ENCODE assay signal across 22 cellular contexts in the genomic region with DNA sequence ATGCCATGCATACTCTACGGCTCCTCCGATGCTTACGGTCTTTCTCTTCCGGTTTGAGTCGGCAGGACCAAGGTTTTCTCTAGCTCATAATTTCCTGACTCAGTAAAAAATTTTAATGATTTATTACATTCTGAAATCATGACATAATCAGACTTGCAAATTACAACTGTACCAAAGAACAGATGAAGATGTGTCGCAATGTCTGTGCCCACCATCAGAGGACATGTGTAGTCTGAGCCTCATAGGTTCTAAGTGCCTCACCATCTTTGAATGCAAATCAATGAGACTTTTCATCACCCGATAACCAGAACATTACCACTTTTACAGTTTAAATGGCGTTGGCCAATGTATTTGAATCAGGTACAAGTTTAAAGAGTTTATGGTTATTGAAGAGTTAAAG.
DNase-seq lines count a peak whose midpoint lies in the region; ATAC-seq, FAIRE-seq and TF ChIP-seq lines count a peak whose summit lies in the region.
"Had no signal": no experiment of that assay in that cellular context is flagged by ENCODE, and none has a peak within 500 bp of the region (broad histone marks: within the 10 kb centered on the region; RNA-seq: fewer than 3 reads in every experiment).

No MANE protein-coding gene starts in this region.

- ATAC-seq in HepG2 (no peak), right lobe of liver (no peak)
- no peak for ATAC-seq in naive thymus-derived CD4-positive, alpha-beta T cell
- ATAC-seq: A549; CD8-positive, alpha-beta T cell; GM12878 had no signal

- H3K36me3 ChIP-seq in HepG2 (replicated peaks in 1 of 2; ENCODE audit: control insufficient read depth in 1 of 2, insufficient read depth in 2 of 2, low read length in 2 of 2) (no peaks in the 10 kb centered on the region), right lobe of liver (no peaks in the 10 kb centered on the region), H1 (ENCODE audit: control insufficient read depth in 2 of 4, insufficient read depth in 4 of 4, low read length in 3 of 4) (no peaks in the 10 kb centered on the region)
- no peaks in the 10 kb centered on the region for H3K36me3 ChIP-seq in naive thymus-derived CD4-positive, alpha-beta T cell (ENCODE audit: control insufficient read depth in 2 of 3, insufficient read depth in 3 of 3, low read length in 3 of 3)
- H3K36me3 ChIP-seq: BLaER1 treated with 17β-estradiol and CSF1 and Interleukin-3, amounts not matched to agents 10 nM and 100 nM had no signal

- TF ChIP-seq CTCF in HepG2 (CRISPR knock-in tag; IDR thresholded peaks at IDR 0.05) (no peak), right lobe of liver (IDR thresholded peaks at IDR 0.05) (no peak), NB4 (IDR thresholded peaks at IDR 0.05; ENCODE audit: low read depth, low read length) (no peak), H1 (IDR thresholded peaks at IDR 0.05; ENCODE audit: control extremely low read depth in 1 of 3, insufficient read depth in 1 of 3, low read depth in 1 of 3, low read length in 3 of 3) (no peak)

- H3K4me2 ChIP-seq in HepG2 (ENCODE audit: low read depth, low read length), result no peak overlapping the region
- H3K4me2 ChIP-seq in H1 (ENCODE audit: insufficient read depth in 1 of 2, low read depth in 2 of 2, low read length in 2 of 2), result no peak overlapping the region
- H3K4me2 ChIP-seq: A549; BLaER1 treated with 17β-estradiol and CSF1 and Interleukin-3, amounts not matched to agents 10 nM and 100 nM had no signal

- H3K14ac ChIP-seq in H1 (ENCODE audit: insufficient read length), result no peak overlapping the region

- no peak overlapping the region for H3K56ac ChIP-seq in H1 (replicated peaks; ENCODE audit: insufficient read length, low read depth, low read length)

- 60% methylated on average over 8 of the region's 8 CpGs for WGBS in HepG2 (ENCODE audit: low lambda C conversion rate)
- 89% methylated on average over 8 of the region's 8 CpGs for whole genome bisulfite sequencing in right lobe of liver (ENCODE audit: insufficient coverage, low coverage, low lambda C conversion rate, missing lambda C conversion rate)
- 92% methylated on average over 8 of the region's 8 CpGs; no CpG with 5 or more reads in 1 of the 2 experiments for WGBS in H1 (ENCODE audit: extremely low coverage in 1 of 2, insufficient coverage in 1 of 2, insufficient read length in 1 of 2, insufficient replicate concordance in 2 of 2, low coverage in 1 of 2, low lambda C conversion rate in 2 of 2, missing lambda C conversion rate in 1 of 2), 2 experiments

- no peak overlapping the region for H4K8ac ChIP-seq in H1 (ENCODE audit: extremely low read depth, insufficient read depth, low read length)

- no peak overlapping the region for H4K91ac ChIP-seq in H1 (replicated peaks; ENCODE audit: insufficient read length, low read length)

- H4K5ac ChIP-seq in H1 (ENCODE audit: insufficient read length, low read depth, low read length), result no peak overlapping the region

- no peak overlapping the region for H3K4me3 Mint-ChIP-seq in naive thymus-derived CD4-positive, alpha-beta T cell
- H3K4me3 Mint-ChIP-seq: B cell; CD4-positive, alpha-beta T cell; CD8-positive, alpha-beta T cell had no signal

- DNase-seq in HepG2 (ENCODE audit: low spot score), result no peak
- DNase-seq in right lobe of liver, result no peak
- DNase-seq in NB4 (ENCODE audit: low read depth), result peak; percentile 7
- DNase-seq in H1 (ENCODE audit: low read depth in 1 of 2, low spot score in 2 of 2), result no peak
- no peak for DNase-seq in G401 (ENCODE audit: low spot score)
- no peak for DNase-seq in naive thymus-derived CD4-positive, alpha-beta T cell
- DNase-seq: AML-193; Caco-2; Calu3; CD4-positive, alpha-beta T cell; CD8-positive, alpha-beta T cell; DMS79 treated with DMSO at 0.1 percent for 48 hours; GDM1 had no signal

- no peak overlapping the region for H2BK20ac ChIP-seq in H1 (ENCODE audit: low read length)

- no peak overlapping the region for H3K23ac ChIP-seq in H1 (ENCODE audit: insufficient read length)

- BruUV-seq in HepG2 (replicated peaks; lab: Mats Ljungman, UMichigan), result no TSS peak

- CTCF ChIA-PET in HepG2 (lab: Yijun Ruan, JAX; ENCODE audit: low intra/inter-chr PET ratio, low total read pairs) (no interaction called here), H1 (lab: Charles Lee; ENCODE audit: partially characterized antibody) (interaction anchor here (0.6 to 0.9 kb wide), 5 partner anchors 38 to 434 kb away, joined by 3 to 5 read pairs (median 3); no protein-coding TSS in a partner anchor)
- CTCF ChIA-PET in naive thymus-derived CD4-positive, alpha-beta T cell (lab: Charles Lee), result no interaction called here

- intact Hi-C loops in HepG2 (cut with micrococcal nuclease; ENCODE audit: unreplicated experiment) (no loop called here), right lobe of liver (cut with DNase I) (no loop called here)
- intact Hi-C loops in naive thymus-derived CD4-positive, alpha-beta T cell (cut with micrococcal nuclease), result no loop called here

- H3K4me1 ChIP-seq in HepG2 (ENCODE audit: insufficient read depth, low read length) (no peaks in the 10 kb centered on the region), right lobe of liver (no peaks in the 10 kb centered on the region), H1 (replicated peaks in 1 of 4; ENCODE audit: control insufficient read depth in 3 of 4, insufficient read depth in 4 of 4, low read length in 3 of 4) (no peaks in the 10 kb centered on the region)
- H3K4me1 ChIP-seq in naive thymus-derived CD4-positive, alpha-beta T cell (ENCODE audit: control insufficient read depth in 2 of 2, insufficient read depth in 2 of 2, low read length in 2 of 2), result no peaks in the 10 kb centered on the region
- H3K4me1 ChIP-seq: A549; BLaER1 treated with 17β-estradiol and CSF1 and Interleukin-3, amounts not matched to agents 10 nM and 100 nM; Caco-2 had no signal

- TF ChIP-seq POLR2A in HepG2 (IDR thresholded peaks at IDR 0.05; ENCODE audit: insufficient read depth in 1 of 2, low read depth in 2 of 2, low read length in 2 of 2) (no peak), right lobe of liver (IDR thresholded peaks at IDR 0.05) (no peak), NB4 (IDR thresholded peaks at IDR 0.05; ENCODE audit: extremely low read depth, insufficient read length) (no peak), H1 (IDR thresholded peaks at IDR 0.05; ENCODE audit: control extremely low read depth in 1 of 2, low read depth in 2 of 2, low read length in 2 of 2) (no peak)

- no peak for FAIRE-seq in HepG2 (lab: Jason Lieb, UNC)
- FAIRE-seq in H1 (lab: Jason Lieb, UNC), result no peak
- FAIRE-seq: A549, D721Med, GM12878, GM12892, GM18507 had no signal

- H3K9me3 Mint-ChIP-seq in naive thymus-derived CD4-positive, alpha-beta T cell, result no peaks in the 10 kb centered on the region
- H3K9me3 Mint-ChIP-seq: CD4-positive, alpha-beta T cell; CD8-positive, alpha-beta T cell had no signal

- TF ChIP-seq RAD21 in HepG2 (CRISPR knock-in tag; IDR thresholded peaks at IDR 0.05) (no peak), H1 (IDR thresholded peaks at IDR 0.05 in 1 of 2, conservative IDR thresholded peaks at IDR 0.05 in 1 of 2; ENCODE audit: low read depth in 2 of 2, low read length in 2 of 2) (no peak)

- in situ Hi-C loops in HepG2 (cut with HindIII; ENCODE audit: extremely low pct_ligation_motif_present, low pct_unique_long_range_greater_than_20kb), result loop anchor here (25.0 kb wide), 1 partner anchor 361 kb away; a partner anchor contains a TSS
- in situ Hi-C loops in G401 (cut with HindIII; ENCODE audit: low sequenced_read_pairs), result no loop called here

- TF ChIP-seq EP300 in HepG2 (IDR thresholded peaks at IDR 0.05; ENCODE audit: low read depth in 2 of 2, low read length in 2 of 2), result no peak
- no peak for TF ChIP-seq EP300 in HepG2 (CRISPR knock-in tag; IDR thresholded peaks at IDR 0.05; ENCODE audit: borderline replicate concordance)
- TF ChIP-seq EP300 in H1 (IDR thresholded peaks at IDR 0.05; ENCODE audit: borderline replicate concordance in 1 of 2, low read depth in 2 of 2, low read length in 2 of 2), result no peak

- H3K4ac ChIP-seq in H1 (replicated peaks; ENCODE audit: insufficient read length, low read depth, low read length), result no peak overlapping the region

- H2BK5ac ChIP-seq in H1 (ENCODE audit: low read depth, low read length), result no peak overlapping the region

- POLR2A ChIA-PET in HepG2 (lab: Yijun Ruan, JAX), result no interaction called here
- POLR2A ChIA-PET in H1 (lab: Charles Lee; ENCODE audit: partially characterized antibody), result no interaction called here
- POLR2A ChIA-PET in naive thymus-derived CD4-positive, alpha-beta T cell (lab: Charles Lee), result no interaction called here

- no peaks in the 10 kb centered on the region for H3K9me3 ChIP-seq in HepG2 (ENCODE audit: low read length)
- no peaks in the 10 kb centered on the region for H3K9me3 ChIP-seq in right lobe of liver
- no peaks in the 10 kb centered on the region for H3K9me3 ChIP-seq in H1 (ENCODE audit: insufficient read depth in 2 of 2, low read depth in 1 of 2, low read length in 1 of 2)
- no peaks in the 10 kb centered on the region for H3K9me3 ChIP-seq in naive thymus-derived CD4-positive, alpha-beta T cell (ENCODE audit: control insufficient read depth in 2 of 3, low read length in 3 of 3)
- H3K9me3 ChIP-seq: A549; BLaER1 treated with 17β-estradiol and CSF1 and Interleukin-3, amounts not matched to agents 10 nM and 100 nM; Caco-2 had no signal

- no peaks in the 10 kb centered on the region for H4K20me1 ChIP-seq in HepG2 (ENCODE audit: insufficient read depth, low read length)
- no peaks in the 10 kb centered on the region for H4K20me1 ChIP-seq in H1 (replicated peaks in 1 of 2; ENCODE audit: control insufficient read depth in 1 of 2, insufficient read depth in 2 of 2, low read length in 2 of 2)
- H4K20me1 ChIP-seq: BLaER1 treated with 17β-estradiol and CSF1 and Interleukin-3, amounts not matched to agents 10 nM and 100 nM had no signal

- H2AK5ac ChIP-seq in H1 (ENCODE audit: low read depth, low read length), result no peak overlapping the region

- H3K27ac Mint-ChIP-seq in naive thymus-derived CD4-positive, alpha-beta T cell, result no peak overlapping the region
- H3K27ac Mint-ChIP-seq: B cell; CD4-positive, alpha-beta T cell; CD8-positive, alpha-beta T cell had no signal

- no peaks in the 10 kb centered on the region for H3K23me2 ChIP-seq in H1 (ENCODE audit: low read depth, low read length)

- no peaks in the 10 kb centered on the region for H3K79me2 ChIP-seq in HepG2 (ENCODE audit: insufficient read depth, low read length)
- no peaks in the 10 kb centered on the region for H3K79me2 ChIP-seq in H1 (ENCODE audit: control insufficient read depth in 1 of 2, insufficient read depth in 2 of 2, low read length in 2 of 2)

- H2BK12ac ChIP-seq in H1 (ENCODE audit: low read depth, low read length), result no peak overlapping the region

- H3K36me3 Mint-ChIP-seq in naive thymus-derived CD4-positive, alpha-beta T cell, result no peaks in the 10 kb centered on the region
- H3K36me3 Mint-ChIP-seq: CD8-positive, alpha-beta T cell had no signal

- H2BK120ac ChIP-seq in H1 (replicated peaks; ENCODE audit: low read depth, low read length), result no peak overlapping the region

- H3K4me1 Mint-ChIP-seq in naive thymus-derived CD4-positive, alpha-beta T cell, result peaks cover 0 to 4% (median 0%) of the 10 kb centered on the region in 7 donors
- H3K4me1 Mint-ChIP-seq: B cell had no signal

- H3K9ac ChIP-seq in HepG2 (ENCODE audit: insufficient read depth, low read depth, low read length) (no peak overlapping the region), H1 (replicated peaks in 1 of 4; ENCODE audit: extremely low read depth in 1 of 4, low read depth in 3 of 4, low read length in 3 of 4) (no peak overlapping the region)
- H3K9ac ChIP-seq: BLaER1 treated with 17β-estradiol and CSF1 and Interleukin-3, amounts not matched to agents 10 nM and 100 nM had no signal

- H3K4me3 ChIP-seq in HepG2 (replicated peaks in 1 of 3; ENCODE audit: insufficient read depth in 1 of 3, low read depth in 2 of 3, low read length in 3 of 3) (no peak overlapping the region), right lobe of liver (no peak overlapping the region), NB4 (ENCODE audit: low read depth, low read length) (no peak overlapping the region), H1 (ENCODE audit: extremely low read depth in 1 of 4, insufficient read depth in 2 of 4, low read depth in 3 of 4, low read length in 4 of 4) (no peak overlapping the region)
- no peak overlapping the region for H3K4me3 ChIP-seq in naive thymus-derived CD4-positive, alpha-beta T cell (ENCODE audit: low read length)
- H3K4me3 ChIP-seq: A549; BLaER1 treated with 17β-estradiol and CSF1 and Interleukin-3, amounts not matched to agents 10 nM and 100 nM; GM12878 had no signal

- H3K27me3 ChIP-seq in HepG2 (ENCODE audit: control insufficient read depth in 1 of 2, insufficient read depth in 2 of 2, low read length in 2 of 2) (no peaks in the 10 kb centered on the region), right lobe of liver (no peaks in the 10 kb centered on the region), H1 (replicated peaks in 1 of 4; ENCODE audit: control insufficient read depth in 3 of 4, extremely low read depth in 1 of 4, insufficient read depth in 3 of 4, low read length in 3 of 4) (no peaks in the 10 kb centered on the region)
- H3K27me3 ChIP-seq in naive thymus-derived CD4-positive, alpha-beta T cell (ENCODE audit: control insufficient read depth in 2 of 2, insufficient read depth in 2 of 2, low read length in 2 of 2), result no peaks in the 10 kb centered on the region
- H3K27me3 ChIP-seq: BLaER1 treated with 17β-estradiol and CSF1 and Interleukin-3, amounts not matched to agents 10 nM and 100 nM had no signal

- peaks cover 0 to 17% (median 10%) of the 10 kb centered on the region in 5 donors for H3K27me3 Mint-ChIP-seq in naive thymus-derived CD4-positive, alpha-beta T cell

- H2AFZ ChIP-seq in HepG2 (ENCODE audit: low read length) (no peak overlapping the region), H1 (ENCODE audit: low read length) (no peak overlapping the region)

- no peak overlapping the region for H2BK15ac ChIP-seq in H1 (ENCODE audit: low read length)

- H3K27ac ChIP-seq in HepG2 (ENCODE audit: extremely low read length, insufficient read depth, low read length) (no peak overlapping the region), right lobe of liver (no peak overlapping the region), H1 (ENCODE audit: low read depth, low read length) (no peak overlapping the region)
- H3K27ac ChIP-seq in naive thymus-derived CD4-positive, alpha-beta T cell (ENCODE audit: low read depth, low read length), result no peak overlapping the region
- H3K27ac ChIP-seq: 22Rv1; A549; BLaER1 treated with 17β-estradiol and CSF1 and Interleukin-3, amounts not matched to agents 10 nM and 100 nM; C4-2B had no signal

- no peak overlapping the region for H3K18ac ChIP-seq in H1 (ENCODE audit: extremely low read depth, low read length)

- no peaks in the 10 kb centered on the region for H3K79me1 ChIP-seq in H1 (ENCODE audit: low read depth, low read length)
